ENCODE assay signal across 27 cellular contexts in genomic region chr9:127502706-127503378, GRCh38.
"Had no signal": no experiment of that assay in that cellular context is flagged by ENCODE, and none has a peak within 500 bp of the region (broad histone marks: within the 10 kb centered on the region; RNA-seq: fewer than 3 reads in every experiment).

No MANE protein-coding gene starts in this region.

- H3K27ac Mint-ChIP-seq: activated CD4-positive, alpha-beta T cell treated with anti-CD3 and anti-CD28 coated beads, Interleukin-2, amount 10 ng/mL, durations not matched to agents 24 days and 14 days; activated CD8-positive, alpha-beta T cell treated with anti-CD3 and anti-CD28 coated beads, Interleukin-2, amount 10 ng/mL, durations not matched to agents 7 days and 5 days; activated naive CD4-positive, alpha-beta T cell treated with anti-CD3 and anti-CD28 coated beads, Interleukin-2, amount 50 U/mL, for 24 hours; activated T-helper 1 cell treated with anti-CD3 and anti-CD28 coated beads, Interleukin-12 subunit alpha, Interleukin-12 subunit beta, Interleukin-2, Interleukin-4 antibody, amounts not matched to agents 30 ng/mL and 10 ng/mL and 1 ng/mL, durations not matched to agents 14 hours and 24 hours and 36 hours; dendritic cell treated with granulocyte-macrophage colony-stimulating factor and Interleukin-4, amounts not matched to agents 40 ng/mL and 50 ng/mL, for 4 days; mesothelial cell of epicardium; naive thymus-derived CD8-positive, alpha-beta T cell; stimulated activated memory B cell treated with anti-CD40 and anti-IgM and Interleukin-4, amounts not matched to agents 10 μg/mL and 1 μg/mL and 100 μg/mL, for 72 hours; T-helper 2 cell treated with Interferon-gamma antibody and Interleukin-4, amounts not matched to agents 5 μg/mL and 100 μg/mL, for 36 hours had no signal

- H3K4me1 Mint-ChIP-seq: activated naive CD4-positive, alpha-beta T cell treated with anti-CD3 and anti-CD28 coated beads, Interleukin-2, amount 50 U/mL, for 24 hours; brain; mesothelial cell of epicardium; stimulated activated memory B cell treated with anti-CD40 and anti-IgM and Interleukin-4, amounts not matched to agents 10 μg/mL and 1 μg/mL and 100 μg/mL, for 72 hours had no signal

- H3K4me3 ChIP-seq: heart right ventricle, lower lobe of right lung, ovary, psoas muscle, right atrium auricular region, stomach, suprapubic skin, tibial nerve had no signal

- H3K27me3 Mint-ChIP-seq: activated CD4-positive, alpha-beta T cell treated with anti-CD3 and anti-CD28 coated beads, Interleukin-2, amount 10 ng/mL, durations not matched to agents 24 days and 14 days; activated naive CD4-positive, alpha-beta T cell treated with anti-CD3 and anti-CD28 coated beads, Interleukin-2, amount 50 U/mL, for 24 hours; brain; dendritic cell treated with granulocyte-macrophage colony-stimulating factor and Interleukin-4, amounts not matched to agents 40 ng/mL and 50 ng/mL, for 4 days; naive thymus-derived CD8-positive, alpha-beta T cell; stimulated activated memory B cell treated with anti-CD40 and anti-IgM and Interleukin-4, amounts not matched to agents 10 μg/mL and 1 μg/mL and 100 μg/mL, for 72 hours had no signal

- ATAC-seq: activated CD4-positive, CD25-positive, alpha-beta regulatory T cell treated with anti-CD3 and anti-CD28 coated beads, Interleukin-2, amount 50 U/mL, for 24 hours; lower lobe of right lung; stimulated activated memory B cell treated with anti-CD40 and anti-IgM and Interleukin-4, amounts not matched to agents 10 μg/mL and 1 μg/mL and 100 μg/mL, for 72 hours had no signal

- H3K4me1 ChIP-seq: lower lobe of right lung, psoas muscle had no signal

- DNase-seq: activated CD4-positive, alpha-beta T cell treated with anti-CD3 and anti-CD28 coated beads, Interleukin-2, amount 10 ng/mL, durations not matched to agents 24 days and 14 days; activated CD8-positive, alpha-beta T cell treated with anti-CD3 and anti-CD28 coated beads, Interleukin-2, amount 10 ng/mL, durations not matched to agents 7 days and 5 days; activated gamma-delta T cell treated with Interleukin-2 at 50 U/mL for 16 hours; anterior cingulate cortex; caudate nucleus; effector CD4-positive, alpha-beta T cell; heart right ventricle; kidney; lower lobe of right lung; ovary; psoas muscle; small intestine; stimulated activated CD4-positive, alpha-beta T cell treated with anti-CD3 and anti-CD28 coated beads, Interleukin-2, amount 100 ng/mL, for 24 hours; stomach had no signal

- H3K9me3 ChIP-seq: heart right ventricle, lower lobe of right lung, neutrophil, ovary, psoas muscle, right atrium auricular region, stomach, suprapubic skin, tibial nerve had no signal

- H3K36me3 Mint-ChIP-seq: activated naive CD4-positive, alpha-beta T cell treated with anti-CD3 and anti-CD28 coated beads, Interleukin-2, amount 50 U/mL, for 24 hours had no signal

- H3K4me3 Mint-ChIP-seq: activated CD4-positive, alpha-beta T cell treated with anti-CD3 and anti-CD28 coated beads, Interleukin-2, amount 10 ng/mL, durations not matched to agents 24 days and 14 days; activated CD8-positive, alpha-beta T cell treated with anti-CD3 and anti-CD28 coated beads, Interleukin-2, amount 10 ng/mL, durations not matched to agents 7 days and 5 days; activated naive CD4-positive, alpha-beta T cell treated with anti-CD3 and anti-CD28 coated beads, Interleukin-2, amount 50 U/mL, for 24 hours; activated T-helper 1 cell treated with anti-CD3 and anti-CD28 coated beads, Interleukin-12 subunit alpha, Interleukin-12 subunit beta, Interleukin-2, Interleukin-4 antibody, amounts not matched to agents 30 ng/mL and 10 ng/mL and 1 ng/mL, durations not matched to agents 14 hours and 24 hours and 36 hours; brain; dendritic cell treated with granulocyte-macrophage colony-stimulating factor and Interleukin-4, amounts not matched to agents 40 ng/mL and 50 ng/mL, for 4 days; mesothelial cell of epicardium; naive thymus-derived CD8-positive, alpha-beta T cell; stimulated activated memory B cell treated with anti-CD40 and anti-IgM and Interleukin-4, amounts not matched to agents 10 μg/mL and 1 μg/mL and 100 μg/mL, for 72 hours; T-helper 2 cell treated with Interferon-gamma antibody and Interleukin-4, amounts not matched to agents 5 μg/mL and 100 μg/mL, for 36 hours had no signal

- H3K36me3 ChIP-seq: ovary had no signal

- H3K27ac ChIP-seq: heart right ventricle, lower lobe of right lung, neutrophil, ovary, psoas muscle, right atrium auricular region, suprapubic skin, tibial nerve had no signal

- H3K9me3 Mint-ChIP-seq: activated CD4-positive, alpha-beta T cell treated with anti-CD3 and anti-CD28 coated beads, Interleukin-2, amount 10 ng/mL, durations not matched to agents 24 days and 14 days; activated naive CD4-positive, alpha-beta T cell treated with anti-CD3 and anti-CD28 coated beads, Interleukin-2, amount 50 U/mL, for 24 hours; activated T-helper 1 cell treated with anti-CD3 and anti-CD28 coated beads, Interleukin-12 subunit alpha, Interleukin-12 subunit beta, Interleukin-2, Interleukin-4 antibody, amounts not matched to agents 30 ng/mL and 10 ng/mL and 1 ng/mL, durations not matched to agents 14 hours and 24 hours and 36 hours; brain; dendritic cell treated with granulocyte-macrophage colony-stimulating factor and Interleukin-4, amounts not matched to agents 40 ng/mL and 50 ng/mL, for 4 days; mesothelial cell of epicardium; naive thymus-derived CD8-positive, alpha-beta T cell; stimulated activated memory B cell treated with anti-CD40 and anti-IgM and Interleukin-4, amounts not matched to agents 10 μg/mL and 1 μg/mL and 100 μg/mL, for 72 hours; T-helper 2 cell treated with Interferon-gamma antibody and Interleukin-4, amounts not matched to agents 5 μg/mL and 100 μg/mL, for 36 hours had no signal

- H3K27me3 ChIP-seq: heart right ventricle, neutrophil, ovary, right atrium auricular region, stomach, suprapubic skin, tibial nerve had no signal
